ENCODE assay signal across 13 cellular contexts in genomic region chr12:851343-851742, GRCh38.
DNase-seq lines count a peak whose midpoint lies in the region; ATAC-seq, FAIRE-seq and TF ChIP-seq lines count a peak whose summit lies in the region.
"Had no signal": no experiment of that assay in that cellular context is flagged by ENCODE, and none has a peak within 500 bp of the region (broad histone marks: within the 10 kb centered on the region; RNA-seq: fewer than 3 reads in every experiment).

No MANE protein-coding gene starts in this region.

- H3K27me3 Mint-ChIP-seq in activated naive CD4-positive, alpha-beta T cell treated with anti-CD3 and anti-CD28 coated beads, Interleukin-2, amount 50 U/mL, for 24 hours: no peaks in the 10 kb centered on the region
- no peaks in the 10 kb centered on the region for H3K27me3 Mint-ChIP-seq in astrocyte (ENCODE audit: low read depth, unreplicated experiment)

- peak overlapping the region; percentile 75 for H3K27ac Mint-ChIP-seq in activated naive CD4-positive, alpha-beta T cell treated with anti-CD3 and anti-CD28 coated beads, Interleukin-2, amount 50 U/mL, for 24 hours
- peak overlapping the region in 1 of 2 donors; percentile 53 for H3K27ac Mint-ChIP-seq in activated naive CD4-positive, alpha-beta T cell treated with anti-CD3 and anti-CD28 coated beads, Interleukin-2, amount 50 U/mL, for 72 hours
- H3K27ac Mint-ChIP-seq in astrocyte (ENCODE audit: unreplicated experiment): peak overlapping the region; percentile 86

- peaks cover 16% of the 10 kb centered on the region for H3K36me3 Mint-ChIP-seq in activated naive CD4-positive, alpha-beta T cell treated with anti-CD3 and anti-CD28 coated beads, Interleukin-2, amount 50 U/mL, for 24 hours
- peaks cover 5 to 14% of the 10 kb centered on the region in 2 donors for H3K36me3 Mint-ChIP-seq in activated naive CD4-positive, alpha-beta T cell treated with anti-CD3 and anti-CD28 coated beads, Interleukin-2, amount 50 U/mL, for 72 hours
- H3K36me3 Mint-ChIP-seq in astrocyte (ENCODE audit: low read depth, unreplicated experiment): peaks cover under 1% of the 10 kb centered on the region

- H4K20me1 ChIP-seq in astrocyte (ENCODE audit: insufficient read depth, low read length) (peaks cover 16% of the 10 kb centered on the region), hepatocyte (ENCODE audit: insufficient read depth, poor library complexity, severe bottlenecking) (peaks cover 12% of the 10 kb centered on the region)

- H3K36me3 ChIP-seq in astrocyte (ENCODE audit: insufficient read depth, low read length) (no peaks in the 10 kb centered on the region), hepatocyte (replicated peaks; ENCODE audit: insufficient read depth, low read depth) (no peaks in the 10 kb centered on the region), tibial artery (no peaks in the 10 kb centered on the region)
- H3K36me3 ChIP-seq: HAP-1 had no signal

- ATAC-seq in activated naive CD4-positive, alpha-beta T cell treated with anti-CD3 and anti-CD28 coated beads, Interleukin-2, amount 50 U/mL, for 72 hours: no peak

- no peaks in the 10 kb centered on the region for H3K27me3 ChIP-seq in astrocyte (ENCODE audit: insufficient read depth, low read length)
- H3K27me3 ChIP-seq in hepatocyte: no peaks in the 10 kb centered on the region
- no peaks in the 10 kb centered on the region for H3K27me3 ChIP-seq in tibial artery
- H3K27me3 ChIP-seq: heart left ventricle had no signal

- 96% methylated on average over 1 of the region's 1 CpG for WGBS in hepatocyte (ENCODE audit: low lambda C conversion rate, missing lambda C conversion rate)

- peak overlapping the region; percentile 53 for H3K9ac ChIP-seq in astrocyte (ENCODE audit: low read length)

- H3K27ac ChIP-seq in astrocyte (ENCODE audit: low read depth, low read length) (peak overlapping the region; percentile 59), hepatocyte (peak overlapping the region; percentile 26), tibial artery (peak overlapping the region; percentile 60 to 67)

- H2AFZ ChIP-seq in astrocyte (ENCODE audit: low read depth, low read length): no peak overlapping the region
- no peak overlapping the region for H2AFZ ChIP-seq in hepatocyte

- peak; percentile 58 for FAIRE-seq in astrocyte (lab: Jason Lieb, UNC)

- H3K9me3 Mint-ChIP-seq in activated naive CD4-positive, alpha-beta T cell treated with anti-CD3 and anti-CD28 coated beads, Interleukin-2, amount 50 U/mL, for 24 hours: peaks cover 4% of the 10 kb centered on the region
- no peaks in the 10 kb centered on the region for H3K9me3 Mint-ChIP-seq in activated naive CD4-positive, alpha-beta T cell treated with anti-CD3 and anti-CD28 coated beads, Interleukin-2, amount 50 U/mL, for 72 hours
- no peaks in the 10 kb centered on the region for H3K9me3 Mint-ChIP-seq in astrocyte (ENCODE audit: unreplicated experiment)

- H3K4me1 ChIP-seq in astrocyte (ENCODE audit: insufficient read depth, low read length) (peaks cover 20% of the 10 kb centered on the region), hepatocyte (ENCODE audit: insufficient read depth) (peaks cover 4% of the 10 kb centered on the region), tibial artery (peaks cover 0 to 56% (median 15%) of the 10 kb centered on the region in 4 donors)

- H3K9me3 ChIP-seq in astrocyte (ENCODE audit: insufficient read depth, low read depth, low read length) (no peaks in the 10 kb centered on the region), hepatocyte (ENCODE audit: low read depth) (no peaks in the 10 kb centered on the region), tibial artery (no peaks in the 10 kb centered on the region)
- H3K9me3 ChIP-seq: HAP-1, heart left ventricle had no signal

- peak overlapping the region; percentile 49 for H3K4me3 Mint-ChIP-seq in activated naive CD4-positive, alpha-beta T cell treated with anti-CD3 and anti-CD28 coated beads, Interleukin-2, amount 50 U/mL, for 24 hours
- H3K4me3 Mint-ChIP-seq in astrocyte (ENCODE audit: unreplicated experiment): peak overlapping the region; percentile 24

- intact Hi-C loops in tibial artery (cut with DNase I; ENCODE audit: low total_unique reads): no loop called here

- H3K4me1 Mint-ChIP-seq in activated naive CD4-positive, alpha-beta T cell treated with anti-CD3 and anti-CD28 coated beads, Interleukin-2, amount 50 U/mL, for 24 hours: peaks cover 66% of the 10 kb centered on the region
- H3K4me1 Mint-ChIP-seq in astrocyte (ENCODE audit: low read depth, unreplicated experiment): peaks cover 41% of the 10 kb centered on the region

- H3K4me3 ChIP-seq in astrocyte (ENCODE audit: insufficient read depth, low read depth, low read length): no peak overlapping the region
- no peak overlapping the region for H3K4me3 ChIP-seq in hepatocyte
- H3K4me3 ChIP-seq in tibial artery: peak overlapping the region; percentile 19 to 29
- H3K4me3 ChIP-seq: HAP-1, heart left ventricle had no signal

- DNase-seq in activated naive CD4-positive, alpha-beta T cell treated with anti-CD3 and anti-CD28 coated beads, Interleukin-2, amount 50 U/mL, for 72 hours (ENCODE audit: low spot score in 2 of 2): no peak
- DNase-seq in astrocyte (ENCODE audit: low read depth) (peak; percentile 56), hepatocyte (ENCODE audit: low spot score) (no peak), tibial artery (no peak), GM20000 (ENCODE audit: low spot score) (no peak), NCI-H82 treated with DMSO at 0.1 percent for 48 hours (lab: John Stamatoyannopoulos, UW; ENCODE audit: unreplicated experiment) (no peak)
- DNase-seq in NK-92 treated with Interleukin-12 subunit alpha and Interleukin-12 subunit beta, amount 100 ng/mL, for 24 hours (lab: John Stamatoyannopoulos, UW): no peak
- DNase-seq: anterior cingulate cortex, heart left ventricle, KBM-7, NCI-H345 had no signal

- H3K79me2 ChIP-seq in astrocyte (ENCODE audit: insufficient read depth, low read length) (peaks cover 54% of the 10 kb centered on the region), hepatocyte (peaks cover 73% of the 10 kb centered on the region)

- peak overlapping the region; percentile 60 for H3K4me2 ChIP-seq in astrocyte (ENCODE audit: low read length)
- H3K4me2 ChIP-seq in hepatocyte: no peak overlapping the region

- TF ChIP-seq CTCF in astrocyte (IDR thresholded peaks at IDR 0.05; ENCODE audit: insufficient read depth, low read depth, low read length) (no peak), hepatocyte (IDR thresholded peaks at IDR 0.05; ENCODE audit: poor library complexity) (no peak), tibial artery (IDR thresholded peaks at IDR 0.05) (no peak), GM20000 (IDR thresholded peaks at IDR 0.05; ENCODE audit: extremely low read depth, missing control alignments) (no peak)

- H3K9me2 ChIP-seq in hepatocyte (replicated peaks; ENCODE audit: insufficient read depth): no peaks in the 10 kb centered on the region

Comparison
In these comparisons a context has a peak if more than half of its experiments do, and no peak if none do; other contexts are left out.
1. H3K4me3 ChIP-seq: peak in tibial artery (2 of 2); none in astrocyte (single experiment) and hepatocyte (single experiment).
2. Peak in every context shown above with its lines, with median percentiles within 50 percentile points of each other: H3K27ac ChIP-seq.